Comparison of ENCODE assay signal across 17 cellular contexts in the genomic region with DNA sequence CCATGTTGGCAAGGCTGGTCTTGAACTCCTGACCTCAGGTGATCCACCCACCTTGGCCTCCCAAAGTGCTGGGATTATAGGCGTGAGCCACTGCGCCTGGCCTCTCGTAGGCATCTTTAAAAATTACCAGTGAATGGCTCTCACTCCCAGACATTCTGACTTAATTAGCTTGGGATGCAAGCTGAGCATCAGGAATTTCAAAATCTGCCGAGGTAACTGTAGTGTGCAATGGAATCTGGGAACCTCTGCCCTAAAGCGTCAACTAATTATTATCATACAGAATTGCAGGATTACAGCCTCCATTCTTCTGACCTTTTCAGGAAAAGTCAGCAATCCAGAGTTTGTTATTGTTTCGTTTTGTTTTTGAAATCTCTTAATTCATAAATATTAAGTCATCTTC.
"Had no signal": no experiment of that assay in that cellular context is flagged by ENCODE, and none has a peak within 500 bp of the region (broad histone marks: within the 10 kb centered on the region; RNA-seq: fewer than 3 reads in every experiment).

No MANE protein-coding gene starts in this region.

- DNase-seq: activated CD4-positive, alpha-beta memory T cell treated with anti-CD3 and anti-CD28 coated beads, Interleukin-2, amount 10 ng/mL, durations not matched to agents 7 days and 5 days; activated CD4-positive, alpha-beta T cell treated with anti-CD3 and anti-CD28 coated beads for 4 hours; activated CD8-positive, alpha-beta memory T cell treated with anti-CD3 and anti-CD28 coated beads, Interleukin-2, amount 10 ng/mL, durations not matched to agents 7 days and 5 days; activated naive CD4-positive, alpha-beta T cell; activated naive CD8-positive, alpha-beta T cell treated with anti-CD3 and anti-CD28 coated beads, Interleukin-2, amount 10 ng/mL, durations not matched to agents 7 days and 5 days; amygdala; central memory CD4-positive, alpha-beta T cell; colonic mucosa; erythroblast; left lung; mucosa of descending colon; naive B cell; ovary; sigmoid colon; spleen; stimulated activated naive B cell treated with anti-CD40 and anti-IgM and Interleukin-4, amounts not matched to agents 10 μg/mL and 1 μg/mL and 100 μg/mL, for 72 hours had no signal

- H3K4me3 ChIP-seq: colonic mucosa, gastroesophageal sphincter, left lung, mucosa of descending colon, ovary, sigmoid colon, spleen had no signal
